In the genomic region with DNA sequence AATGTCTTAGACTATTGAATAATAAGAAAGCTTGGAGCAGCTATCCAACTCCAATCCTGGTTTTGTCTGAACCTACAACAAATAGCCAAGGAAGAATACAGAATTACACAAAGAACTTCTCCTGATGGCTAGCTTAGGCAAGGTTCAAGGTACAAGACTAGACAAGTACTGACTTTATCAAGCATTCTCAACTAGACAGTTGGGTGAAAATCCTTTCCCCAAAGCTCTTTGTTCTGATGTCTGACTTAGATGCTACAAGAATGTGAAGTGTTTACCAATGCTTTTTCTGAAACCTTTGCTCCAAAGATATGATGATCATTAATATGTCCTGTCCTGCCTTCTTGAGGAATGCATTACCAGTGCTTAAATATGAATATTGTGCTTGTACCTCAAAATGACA, we compare ENCODE assay signal across 28 cellular contexts.
A peak's percentile ranks its signal among the peaks of the same experiment; 100 is the strongest.
DNase-seq lines count a peak whose midpoint lies in the region; ATAC-seq, FAIRE-seq and TF ChIP-seq lines count a peak whose summit lies in the region.
"Had no signal": no experiment of that assay in that cellular context is flagged by ENCODE, and none has a peak within 500 bp of the region (broad histone marks: within the 10 kb centered on the region; RNA-seq: fewer than 3 reads in every experiment).

No MANE protein-coding gene starts in this region.

- no peaks in the 10 kb centered on the region for H3K36me3 ChIP-seq in bronchial epithelial cell (ENCODE audit: control insufficient read depth, insufficient read depth, low read length)
- H3K36me3 ChIP-seq: BE2C, BLaER1 had no signal

- no peak for TF ChIP-seq CTCF in bronchial epithelial cell (IDR thresholded peaks at IDR 0.05; ENCODE audit: insufficient read depth, low read length, severe bottlenecking)
- no peak for TF ChIP-seq CTCF in epithelial cell of esophagus (IDR thresholded peaks at IDR 0.05; ENCODE audit: insufficient read depth, low read depth, low read length, missing control alignments)
- TF ChIP-seq CTCF in foreskin keratinocyte (conservative IDR thresholded peaks at IDR 0.05), result no peak

- FAIRE-seq in bronchial epithelial cell (lab: Jason Lieb, UNC), result no peak
- FAIRE-seq: A204.1, GM12878, GM12892, GM18507 had no signal

- H3K27me3 ChIP-seq in bronchial epithelial cell (ENCODE audit: control insufficient read depth, insufficient read depth, low read length) (peaks cover 8% of the 10 kb centered on the region), foreskin keratinocyte (peaks cover 46% of the 10 kb centered on the region)
- H3K27me3 ChIP-seq: BLaER1 had no signal

- DNase-seq in bronchial epithelial cell (ENCODE audit: low read depth) (peak; percentile 71), epithelial cell of esophagus (ENCODE audit: low read depth) (peak; percentile 18), foreskin keratinocyte (peak; percentile 24 to 81), NCI-H526 (lab: John Stamatoyannopoulos, UW) (no peak), NCI-H69 (lab: John Stamatoyannopoulos, UW) (no peak), hypothalamus (lab: John Stamatoyannopoulos, UW) (no peak)
- DNase-seq: 8988T; ACHN; BE2C; C1 segment of cervical spinal cord; CD4-positive, alpha-beta memory T cell; CD4-positive, CD25-positive, alpha-beta regulatory T cell; CD8-positive, alpha-beta memory T cell; COR-L47; DMS 273 treated with DMSO at 0.1 percent for 48 hours; DMS153; DMS53; DMS79; DND-41; EL; GDM1 had no signal

- no peak overlapping the region for H3K27ac ChIP-seq in foreskin keratinocyte
- H3K27ac ChIP-seq: BLaER1 had no signal

- H3K4me1 ChIP-seq in foreskin keratinocyte, result no peaks in the 10 kb centered on the region
- H3K4me1 ChIP-seq: BE2C, BLaER1 had no signal

- H3K4me3 ChIP-seq in bronchial epithelial cell (ENCODE audit: low read depth, low read length) (no peak overlapping the region), epithelial cell of esophagus (ENCODE audit: low read length) (no peak overlapping the region)
- H3K4me3 ChIP-seq: BLaER1, GM12878 had no signal

- peak; percentile 33 for ATAC-seq in esophagus mucosa
- no peak for ATAC-seq in foreskin keratinocyte
- no peak for ATAC-seq in HG03025 (IDR thresholded peaks at IDR 0.05; ENCODE audit: low FRiP score, unreplicated experiment)
- ATAC-seq: GM12878 had no signal

Comparison
In these comparisons a context has a peak if more than half of its experiments do, and no peak if none do; other contexts are left out.
1. DNase-seq: peak in bronchial epithelial cell (single experiment), epithelial cell of esophagus (single experiment) and foreskin keratinocyte (2 of 2); none in NCI-H526 (0 of 2), NCI-H69 (single experiment) and hypothalamus (0 of 51).